1 cellular context compared by ENCODE assay signal in the genomic region with DNA sequence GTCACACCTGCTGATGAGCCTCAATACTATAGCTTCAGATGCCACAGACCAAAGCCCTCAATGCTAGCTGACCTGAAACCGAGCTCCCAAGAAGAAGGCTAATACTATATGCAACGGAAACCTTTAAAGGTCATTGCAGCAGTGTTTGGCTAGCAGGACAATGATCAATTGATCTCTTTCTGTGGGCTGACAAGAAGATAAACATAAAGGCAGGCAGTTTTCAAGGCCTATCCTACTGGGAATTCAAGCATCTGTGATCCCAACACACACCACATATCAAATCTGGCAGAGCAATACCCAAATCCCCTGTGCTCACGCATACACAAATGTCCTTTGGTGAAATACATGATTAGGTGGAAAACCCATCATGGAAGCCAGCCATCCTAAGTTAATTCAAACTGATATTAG.
A peak's percentile ranks its signal among the peaks of the same experiment; 100 is the strongest.
TF ChIP-seq lines count a peak whose summit lies in the region.

No MANE protein-coding gene starts in this region.

TF ChIP-seq in HepG2, 621 proteins besides CTCF, POLR2A, EP300 and RAD21 (continued from another document and continues in another):
- TF ChIP-seq, protein P1, sequence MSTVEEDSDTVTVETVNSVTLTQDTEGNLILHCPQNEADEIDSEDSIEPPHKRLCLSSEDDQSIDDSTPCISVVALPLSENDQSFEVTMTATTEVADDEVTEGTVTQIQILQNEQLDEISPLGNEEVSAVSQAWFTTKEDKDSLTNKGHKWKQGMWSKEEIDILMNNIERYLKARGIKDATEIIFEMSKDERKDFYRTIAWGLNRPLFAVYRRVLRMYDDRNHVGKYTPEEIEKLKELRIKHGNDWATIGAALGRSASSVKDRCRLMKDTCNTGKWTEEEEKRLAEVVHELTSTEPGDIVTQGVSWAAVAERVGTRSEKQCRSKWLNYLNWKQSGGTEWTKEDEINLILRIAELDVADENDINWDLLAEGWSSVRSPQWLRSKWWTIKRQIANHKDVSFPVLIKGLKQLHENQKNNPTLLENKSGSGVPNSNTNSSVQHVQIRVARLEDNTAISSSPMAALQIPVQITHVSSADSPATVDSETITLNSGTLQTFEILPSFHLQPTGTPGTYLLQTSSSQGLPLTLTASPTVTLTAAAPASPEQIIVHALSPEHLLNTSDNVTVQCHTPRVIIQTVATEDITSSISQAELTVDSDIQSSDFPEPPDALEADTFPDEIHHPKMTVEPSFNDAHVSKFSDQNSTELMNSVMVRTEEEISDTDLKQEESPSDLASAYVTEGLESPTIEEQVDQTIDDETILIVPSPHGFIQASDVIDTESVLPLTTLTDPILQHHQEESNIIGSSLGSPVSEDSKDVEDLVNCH (CRISPR knock-in tag; IDR thresholded peaks at IDR 0.05): no peak
- TF ChIP-seq ZZZ3 (CRISPR knock-in tag; IDR thresholded peaks at IDR 0.05; ENCODE audit: borderline replicate concordance) (no peak), GFI1 (CRISPR knock-in tag; IDR thresholded peaks at IDR 0.05; ENCODE audit: borderline replicate concordance) (no peak; the same call in 1 of the 2 replicates), ZNF276 (CRISPR knock-in tag; IDR thresholded peaks at IDR 0.05; ENCODE audit: low read depth) (no peak), MAFG (CRISPR knock-in tag; IDR thresholded peaks at IDR 0.05) (no peak), ARID2 (CRISPR knock-in tag; IDR thresholded peaks at IDR 0.05; ENCODE audit: borderline replicate concordance) (no peak), KLF9 (CRISPR knock-in tag; IDR thresholded peaks at IDR 0.05; ENCODE audit: low read depth) (no peak), MAX (IDR thresholded peaks at IDR 0.05) (no peak), MTF1 (CRISPR knock-in tag; IDR thresholded peaks at IDR 0.05) (no peak), HNRNPUL1 (IDR thresholded peaks at IDR 0.05; ENCODE audit: low read depth, low read length) (no peak), TCF7L2 (IDR thresholded peaks at IDR 0.05; ENCODE audit: low read depth, low read length) (no peak), CBFB (CRISPR knock-in tag; IDR thresholded peaks at IDR 0.05) (0 out of 2 replicates have a peak, but pooled peaks have one; percentile 30), GABPB1 (CRISPR knock-in tag; IDR thresholded peaks at IDR 0.05) (no peak; the same call in 1 of the 2 replicates), ZNF644 (CRISPR knock-in tag; IDR thresholded peaks at IDR 0.05; ENCODE audit: low read depth) (no peak; the same call in 1 of the 2 replicates), ZNF619 (CRISPR knock-in tag; IDR thresholded peaks at IDR 0.05) (no peak), NR3C1 (CRISPR knock-in tag; IDR thresholded peaks at IDR 0.05) (no peak), ZFY (CRISPR knock-in tag; IDR thresholded peaks at IDR 0.05) (no peak), ATF7-NPFF (CRISPR knock-in tag; IDR thresholded peaks at IDR 0.05; ENCODE audit: low read depth) (no peak), THAP8 (CRISPR knock-in tag; IDR thresholded peaks at IDR 0.05; ENCODE audit: borderline replicate concordance) (no peak), ZNF33B (CRISPR knock-in tag; IDR thresholded peaks at IDR 0.05) (no peak), KAT2B (IDR thresholded peaks at IDR 0.05; ENCODE audit: borderline replicate concordance, low read depth, low read length) (no peak), GATAD2A (CRISPR knock-in tag; IDR thresholded peaks at IDR 0.05) (peak; percentile 96), SALL1 (CRISPR knock-in tag; IDR thresholded peaks at IDR 0.05) (peak; percentile 85), NFIC (IDR thresholded peaks at IDR 0.05; ENCODE audit: low read length) (peak; percentile 54), FOXK2 (IDR thresholded peaks at IDR 0.05) (no peak), HIC2 (CRISPR knock-in tag; IDR thresholded peaks at IDR 0.05; ENCODE audit: low read depth) (peak; percentile 37; the same call in 1 of the 2 replicates), ZNF713 (CRISPR knock-in tag; IDR thresholded peaks at IDR 0.05) (no peak), NFYC (CRISPR knock-in tag; IDR thresholded peaks at IDR 0.05) (no peak), ZNF496 (CRISPR knock-in tag; IDR thresholded peaks at IDR 0.05; ENCODE audit: insufficient replicate concordance) (no peak), ARID4A (CRISPR knock-in tag; IDR thresholded peaks at IDR 0.05; ENCODE audit: borderline replicate concordance) (peak; percentile 62; the same call in 1 of the 2 replicates), DPF2 (CRISPR knock-in tag; IDR thresholded peaks at IDR 0.05; ENCODE audit: borderline replicate concordance, low read depth) (peak; percentile 75; the same call in 1 of the 2 replicates), ZBTB21 (CRISPR knock-in tag; IDR thresholded peaks at IDR 0.05) (no peak), UBTF (CRISPR knock-in tag; IDR thresholded peaks at IDR 0.05) (no peak; the same call in 1 of the 2 replicates), ZNF180 (CRISPR knock-in tag; IDR thresholded peaks at IDR 0.05; ENCODE audit: borderline replicate concordance, low read depth) (no peak), SRSF9 (IDR thresholded peaks at IDR 0.05; ENCODE audit: borderline replicate concordance, insufficient read depth, low read depth, low read length, poor library complexity, severe bottlenecking) (no peak), ZFP36 (IDR thresholded peaks at IDR 0.05; ENCODE audit: borderline replicate concordance, low read depth, low read length, partially characterized antibody) (no peak), ATF7 (IDR thresholded peaks at IDR 0.05) (no peak), ATF7 (CRISPR knock-in tag; IDR thresholded peaks at IDR 0.05) (no peak), ONECUT2 (CRISPR knock-in tag; IDR thresholded peaks at IDR 0.05) (peak; percentile 84)
- TF ChIP-seq, protein P2, sequence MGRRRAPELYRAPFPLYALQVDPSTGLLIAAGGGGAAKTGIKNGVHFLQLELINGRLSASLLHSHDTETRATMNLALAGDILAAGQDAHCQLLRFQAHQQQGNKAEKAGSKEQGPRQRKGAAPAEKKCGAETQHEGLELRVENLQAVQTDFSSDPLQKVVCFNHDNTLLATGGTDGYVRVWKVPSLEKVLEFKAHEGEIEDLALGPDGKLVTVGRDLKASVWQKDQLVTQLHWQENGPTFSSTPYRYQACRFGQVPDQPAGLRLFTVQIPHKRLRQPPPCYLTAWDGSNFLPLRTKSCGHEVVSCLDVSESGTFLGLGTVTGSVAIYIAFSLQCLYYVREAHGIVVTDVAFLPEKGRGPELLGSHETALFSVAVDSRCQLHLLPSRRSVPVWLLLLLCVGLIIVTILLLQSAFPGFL (CRISPR knock-in tag; IDR thresholded peaks at IDR 0.05): no peak
- TF ChIP-seq, protein P3, sequence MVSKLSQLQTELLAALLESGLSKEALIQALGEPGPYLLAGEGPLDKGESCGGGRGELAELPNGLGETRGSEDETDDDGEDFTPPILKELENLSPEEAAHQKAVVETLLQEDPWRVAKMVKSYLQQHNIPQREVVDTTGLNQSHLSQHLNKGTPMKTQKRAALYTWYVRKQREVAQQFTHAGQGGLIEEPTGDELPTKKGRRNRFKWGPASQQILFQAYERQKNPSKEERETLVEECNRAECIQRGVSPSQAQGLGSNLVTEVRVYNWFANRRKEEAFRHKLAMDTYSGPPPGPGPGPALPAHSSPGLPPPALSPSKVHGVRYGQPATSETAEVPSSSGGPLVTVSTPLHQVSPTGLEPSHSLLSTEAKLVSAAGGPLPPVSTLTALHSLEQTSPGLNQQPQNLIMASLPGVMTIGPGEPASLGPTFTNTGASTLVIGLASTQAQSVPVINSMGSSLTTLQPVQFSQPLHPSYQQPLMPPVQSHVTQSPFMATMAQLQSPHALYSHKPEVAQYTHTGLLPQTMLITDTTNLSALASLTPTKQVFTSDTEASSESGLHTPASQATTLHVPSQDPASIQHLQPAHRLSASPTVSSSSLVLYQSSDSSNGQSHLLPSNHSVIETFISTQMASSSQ (IDR thresholded peaks at IDR 0.05; ENCODE audit: low read depth): peak; percentile 79
- TF ChIP-seq, protein P3 (CRISPR knock-in tag; IDR thresholded peaks at IDR 0.05; ENCODE audit: borderline replicate concordance): peak; percentile 83; the same call in 1 of the 2 replicates
